ENCODE assay signal across 26 cellular contexts in genomic region chrX:52598886-52599285, GRCh38. TPM values are rescaled to one million over a fixed set of nuclear protein-coding genes. Genes with fewer than 3 reads are reported as not detected.
DNase-seq lines count a peak whose midpoint lies in the region; ATAC-seq, FAIRE-seq and TF ChIP-seq lines count a peak whose summit lies in the region.
"Had no signal": no experiment of that assay in that cellular context is flagged by ENCODE, and none has a peak within 500 bp of the region (broad histone marks: within the 10 kb centered on the region; RNA-seq: fewer than 3 reads in every experiment).

No MANE protein-coding gene starts in this region.

- no peaks in the 10 kb centered on the region for H3K36me3 ChIP-seq in trophoblast cell (ENCODE audit: control insufficient read depth in 1 of 2, insufficient read depth in 2 of 2, low read length in 2 of 2)
- H3K36me3 ChIP-seq: BE2C, BLaER1 had no signal

- no peak overlapping the region for H2AK5ac ChIP-seq in trophoblast cell (ENCODE audit: low read length)

- no peak overlapping the region for H3K4ac ChIP-seq in trophoblast cell (ENCODE audit: low read depth, low read length)

- no peaks in the 10 kb centered on the region for H3K9me3 ChIP-seq in A549
- no peaks in the 10 kb centered on the region for H3K9me3 ChIP-seq in trophoblast cell (ENCODE audit: insufficient read depth, low read depth, low read length)
- H3K9me3 ChIP-seq: BE2C had no signal

- H4K12ac ChIP-seq in trophoblast cell (ENCODE audit: low read depth, low read length): no peak overlapping the region

- peak overlapping the region; percentile 39 for H3K27ac Mint-ChIP-seq in stimulated activated naive B cell treated with anti-CD40 and anti-IgM and Interleukin-4, amounts not matched to agents 10 μg/mL and 1 μg/mL and 100 μg/mL, for 72 hours
- H3K27ac Mint-ChIP-seq: CD14-positive monocyte; CD4-positive, alpha-beta memory T cell; CD4-positive, CD25-positive, alpha-beta regulatory T cell had no signal

- no peaks in the 10 kb centered on the region for H3K36me3 Mint-ChIP-seq in stimulated activated naive B cell treated with anti-CD40 and anti-IgM and Interleukin-4, amounts not matched to agents 10 μg/mL and 1 μg/mL and 100 μg/mL, for 72 hours
- H3K36me3 Mint-ChIP-seq: CD14-positive monocyte; CD4-positive, alpha-beta memory T cell; CD4-positive, CD25-positive, alpha-beta regulatory T cell; CD8-positive, alpha-beta memory T cell had no signal

- no peak overlapping the region for H3K4me2 ChIP-seq in A549
- no peak overlapping the region for H3K4me2 ChIP-seq in trophoblast cell (ENCODE audit: low read length)
- H3K4me2 ChIP-seq: BLaER1 had no signal

- H2BK120ac ChIP-seq in trophoblast cell (ENCODE audit: insufficient read depth, low read length, poor library complexity): no peak overlapping the region

- no peak overlapping the region for H2BK12ac ChIP-seq in trophoblast cell (ENCODE audit: low read length)

- no peak overlapping the region for H3K18ac ChIP-seq in trophoblast cell (ENCODE audit: low read length)

- no peak overlapping the region for H3K23ac ChIP-seq in trophoblast cell (ENCODE audit: low read length)

- POLR2A ChIA-PET in A549 (lab: Yijun Ruan, JAX): no interaction called here

- no peak overlapping the region for H3K9ac ChIP-seq in trophoblast cell (ENCODE audit: low read length)
- H3K9ac ChIP-seq: BLaER1 had no signal

- no peak for TF ChIP-seq EP300 in A549 (IDR thresholded peaks at IDR 0.05)

- FAIRE-seq in A549 (lab: Jason Lieb, UNC): peak; percentile 7
- FAIRE-seq: GM12878, GM12892, GM18507 had no signal

- H3K27me3 Mint-ChIP-seq in stimulated activated naive B cell treated with anti-CD40 and anti-IgM and Interleukin-4, amounts not matched to agents 10 μg/mL and 1 μg/mL and 100 μg/mL, for 72 hours: peaks cover 5 to 11% of the 10 kb centered on the region in 2 donors
- H3K27me3 Mint-ChIP-seq: CD4-positive, CD25-positive, alpha-beta regulatory T cell had no signal

- no peaks in the 10 kb centered on the region for H3K27me3 ChIP-seq in trophoblast cell (ENCODE audit: insufficient read depth, low read length)
- H3K27me3 ChIP-seq: BE2C had no signal

- no peak overlapping the region for H4K8ac ChIP-seq in trophoblast cell (ENCODE audit: low read depth, low read length)

- no peak for DNase-seq in A549 (ENCODE audit: low read depth in 1 of 2, low spot score in 1 of 2)
- DNase-seq in trophoblast cell: peak; percentile 55 to 74
- no peak for DNase-seq in stimulated activated naive B cell treated with anti-CD40 and anti-IgM and Interleukin-4, amounts not matched to agents 10 μg/mL and 1 μg/mL and 100 μg/mL, for 72 hours
- DNase-seq in NCI-H2081 (lab: John Stamatoyannopoulos, UW): no peak
- DNase-seq: ACHN; BE2C; C1 segment of cervical spinal cord; CD4-positive, alpha-beta memory T cell; CD4-positive, CD25-positive, alpha-beta regulatory T cell; CD8-positive, alpha-beta memory T cell; COR-L47; DMS 273 treated with DMSO at 0.1 percent for 48 hours; DMS153; DMS53; DMS79; DND-41; EL; GDM1 had no signal

- H3K27ac ChIP-seq in A549: no peak overlapping the region
- H3K27ac ChIP-seq in trophoblast cell (ENCODE audit: low read depth, low read length): no peak overlapping the region
- H3K27ac ChIP-seq: 22Rv1, BLaER1 had no signal

- no peak overlapping the region for H3K4me3 Mint-ChIP-seq in stimulated activated naive B cell treated with anti-CD40 and anti-IgM and Interleukin-4, amounts not matched to agents 10 μg/mL and 1 μg/mL and 100 μg/mL, for 72 hours
- H3K4me3 Mint-ChIP-seq: CD14-positive monocyte; CD4-positive, alpha-beta memory T cell; CD4-positive, CD25-positive, alpha-beta regulatory T cell; CD8-positive, alpha-beta memory T cell had no signal

- 66% methylated on average over 2 of the region's 7 CpGs for WGBS in A549 (ENCODE audit: missing lambda C conversion rate)
- WGBS in trophoblast cell (ENCODE audit: extremely low coverage, insufficient coverage, insufficient read length): no CpG with 5 or more reads among the region's 7 CpGs

- CTCF ChIA-PET in A549 (lab: Yijun Ruan, JAX): interaction anchor here (1.0 kb wide), 1 partner anchor 9 kb away, joined by 3 read pairs; no protein-coding TSS in a partner anchor

- no peaks in the 10 kb centered on the region for H3K79me1 ChIP-seq in trophoblast cell (ENCODE audit: low read length)

- H3K9me3 Mint-ChIP-seq in stimulated activated naive B cell treated with anti-CD40 and anti-IgM and Interleukin-4, amounts not matched to agents 10 μg/mL and 1 μg/mL and 100 μg/mL, for 72 hours: peaks cover 0 to 1% of the 10 kb centered on the region in 2 donors
- H3K9me3 Mint-ChIP-seq: CD4-positive, CD25-positive, alpha-beta regulatory T cell had no signal

- no peaks in the 10 kb centered on the region for H3K79me2 ChIP-seq in trophoblast cell (ENCODE audit: control insufficient read depth, insufficient read depth, low read length, poor library complexity)

- TF ChIP-seq RAD21 in A549 (conservative IDR thresholded peaks at IDR 0.05 in 1 of 2, IDR thresholded peaks at IDR 0.05 in 1 of 2): no peak

- H3K4me1 ChIP-seq in A549 (no peaks in the 10 kb centered on the region), trophoblast cell (ENCODE audit: control insufficient read depth in 1 of 2, insufficient read depth in 2 of 2, low read length in 2 of 2) (no peaks in the 10 kb centered on the region)
- H3K4me1 ChIP-seq: BE2C, BLaER1 had no signal

- H2BK5ac ChIP-seq in trophoblast cell (ENCODE audit: low read depth, low read length, poor library complexity): no peak overlapping the region

- no peak for TF ChIP-seq POLR2A in A549 (IDR thresholded peaks at IDR 0.05; ENCODE audit: low read length)

- H3K4me3 ChIP-seq in A549: no peak overlapping the region
- H3K4me3 ChIP-seq in trophoblast cell (ENCODE audit: low read depth, low read length): no peak overlapping the region
- H3K4me3 ChIP-seq: BLaER1, GM12878 had no signal

- no peak overlapping the region for H3K14ac ChIP-seq in trophoblast cell (ENCODE audit: low read length)

- ATAC-seq in A549 (no peak), GM21515 (IDR thresholded peaks at IDR 0.05; ENCODE audit: unreplicated experiment) (no peak)
- no peak for ATAC-seq in stimulated activated naive B cell treated with anti-CD40 and anti-IgM and Interleukin-4, amounts not matched to agents 10 μg/mL and 1 μg/mL and 100 μg/mL, for 72 hours (replicated peaks)
- ATAC-seq: GM12878 had no signal

- H2AFZ ChIP-seq in trophoblast cell (ENCODE audit: insufficient read depth, low read length, poor library complexity): no peak overlapping the region

- H4K91ac ChIP-seq in trophoblast cell (ENCODE audit: low read depth, low read length): no peak overlapping the region

- no peak for TF ChIP-seq CTCF in A549 (IDR thresholded peaks at IDR 0.05)

- H3K4me1 Mint-ChIP-seq in stimulated activated naive B cell treated with anti-CD40 and anti-IgM and Interleukin-4, amounts not matched to agents 10 μg/mL and 1 μg/mL and 100 μg/mL, for 72 hours: no peaks in the 10 kb centered on the region
- H3K4me1 Mint-ChIP-seq: CD14-positive monocyte; CD4-positive, alpha-beta memory T cell; CD4-positive, CD25-positive, alpha-beta regulatory T cell; CD8-positive, alpha-beta memory T cell had no signal

TF ChIP-seq in A549, 52 proteins besides CTCF, POLR2A, EP300 and RAD21 (continues in another document):
- TF ChIP-seq, protein P1, sequence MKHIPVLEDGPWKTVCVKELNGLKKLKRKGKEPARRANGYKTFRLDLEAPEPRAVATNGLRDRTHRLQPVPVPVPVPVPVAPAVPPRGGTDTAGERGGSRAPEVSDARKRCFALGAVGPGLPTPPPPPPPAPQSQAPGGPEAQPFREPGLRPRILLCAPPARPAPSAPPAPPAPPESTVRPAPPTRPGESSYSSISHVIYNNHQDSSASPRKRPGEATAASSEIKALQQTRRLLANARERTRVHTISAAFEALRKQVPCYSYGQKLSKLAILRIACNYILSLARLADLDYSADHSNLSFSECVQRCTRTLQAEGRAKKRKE (CRISPR knock-in tag; IDR thresholded peaks at IDR 0.05; ENCODE audit: low read depth): no peak
- TF ChIP-seq NR3C1 (IDR thresholded peaks at IDR 0.05): no peak
- TF ChIP-seq JUNB (IDR thresholded peaks at IDR 0.05): no peak
- no peak for TF ChIP-seq GATA3 (IDR thresholded peaks at IDR 0.05; ENCODE audit: borderline replicate concordance)
- no peak for TF ChIP-seq KDM1A (IDR thresholded peaks at IDR 0.05; ENCODE audit: low read depth)
- no peak for TF ChIP-seq EHMT2 (IDR thresholded peaks at IDR 0.05; ENCODE audit: low read depth)
- no peak for TF ChIP-seq POLR2AphosphoS2 (conservative IDR thresholded peaks at IDR 0.05; ENCODE audit: low read length)
- no peak for TF ChIP-seq FOSB (CRISPR knock-in tag; IDR thresholded peaks at IDR 0.05)
- TF ChIP-seq ZC3H11A (IDR thresholded peaks at IDR 0.05): no peak
- TF ChIP-seq, protein P2, sequence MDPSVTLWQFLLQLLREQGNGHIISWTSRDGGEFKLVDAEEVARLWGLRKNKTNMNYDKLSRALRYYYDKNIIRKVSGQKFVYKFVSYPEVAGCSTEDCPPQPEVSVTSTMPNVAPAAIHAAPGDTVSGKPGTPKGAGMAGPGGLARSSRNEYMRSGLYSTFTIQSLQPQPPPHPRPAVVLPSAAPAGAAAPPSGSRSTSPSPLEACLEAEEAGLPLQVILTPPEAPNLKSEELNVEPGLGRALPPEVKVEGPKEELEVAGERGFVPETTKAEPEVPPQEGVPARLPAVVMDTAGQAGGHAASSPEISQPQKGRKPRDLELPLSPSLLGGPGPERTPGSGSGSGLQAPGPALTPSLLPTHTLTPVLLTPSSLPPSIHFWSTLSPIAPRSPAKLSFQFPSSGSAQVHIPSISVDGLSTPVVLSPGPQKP (IDR thresholded peaks at IDR 0.05; ENCODE audit: low read depth, low read length): no peak
- TF ChIP-seq, protein P3, sequence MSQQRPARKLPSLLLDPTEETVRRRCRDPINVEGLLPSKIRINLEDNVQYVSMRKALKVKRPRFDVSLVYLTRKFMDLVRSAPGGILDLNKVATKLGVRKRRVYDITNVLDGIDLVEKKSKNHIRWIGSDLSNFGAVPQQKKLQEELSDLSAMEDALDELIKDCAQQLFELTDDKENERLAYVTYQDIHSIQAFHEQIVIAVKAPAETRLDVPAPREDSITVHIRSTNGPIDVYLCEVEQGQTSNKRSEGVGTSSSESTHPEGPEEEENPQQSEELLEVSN (IDR thresholded peaks at IDR 0.05; ENCODE audit: borderline replicate concordance, low read depth): no peak
- no peak for TF ChIP-seq CHD2 (IDR thresholded peaks at IDR 0.05; ENCODE audit: low read length, partially characterized antibody)
- TF ChIP-seq HOXB13 (CRISPR knock-in tag; IDR thresholded peaks at IDR 0.05; ENCODE audit: low read depth): no peak

RNA-seq across cellular contexts. Expression of gene SSX7, which starts 55.8 kb away (rescaled TPM):
- polyA plus RNA-seq in A549 (2011; rRNA removed) (not detected in 2 replicates), A549 (2017; fragmentation: RNase III; extraction: RNeasy Plus Mini Kit Qiagen cat#74134 plus additional on column Dnase treatment) (not detected in 3 replicates)
- polyA plus RNA-seq in A549 (2012; cell fraction: cytosol; rRNA removed): not detected in 2 replicates
- polyA plus RNA-seq in A549 (2012; cell fraction: nucleus; rRNA removed): not detected in 2 replicates
- polyA minus RNA-seq in A549 (2011; rRNA and poly(A)+ RNA removed): not detected in 2 replicates
- not detected in 2 replicates for polyA plus RNA-seq in trophoblast cell (2013)
- polyA plus RNA-seq: AG04450; CD14-positive monocyte; CD4-positive, alpha-beta memory T cell; CD4-positive, CD25-positive, alpha-beta regulatory T cell; CD8-positive, alpha-beta memory T cell; GM12878 had no signal

Comparison
In these comparisons a context has a peak if more than half of its experiments do, and no peak if none do; other contexts are left out.
1. DNase-seq: peak in trophoblast cell (2 of 2); none in A549 (0 of 2), stimulated activated naive B cell treated with anti-CD40 and anti-IgM and Interleukin-4, amounts not matched to agents 10 μg/mL and 1 μg/mL and 100 μg/mL, for 72 hours (single experiment) and NCI-H2081 (0 of 2).